1 cellular context compared by ENCODE assay signal in genomic region chr13:21261487-21262216, GRCh38.
TF ChIP-seq lines count a peak whose summit lies in the region.

No MANE protein-coding gene starts in this region.

TF ChIP-seq in HEK293, 187 proteins besides CTCF, POLR2A, EP300 and RAD21:
- peak; percentile 76 for TF ChIP-seq ZIC2 (tag by site-specific recombination; IDR thresholded peaks at IDR 0.05)
- peak; percentile 52 for TF ChIP-seq GLIS1 (tag by site-specific recombination; IDR thresholded peaks at IDR 0.05)
